15 cellular contexts compared by ENCODE assay signal in genomic region chr9:122180633-122181032, GRCh38. TPM values are rescaled to one million over a fixed set of nuclear protein-coding genes. Genes with fewer than 3 reads are reported as not detected.
A peak's percentile ranks its signal among the peaks of the same experiment; 100 is the strongest.
DNase-seq lines count a peak whose midpoint lies in the region; ATAC-seq and TF ChIP-seq lines count a peak whose summit lies in the region.
"Had no signal": no experiment of that assay in that cellular context is flagged by ENCODE, and none has a peak within 500 bp of the region (broad histone marks: within the 10 kb centered on the region; RNA-seq: fewer than 3 reads in every experiment).

No MANE protein-coding gene starts in this region.

- H3K4me1 Mint-ChIP-seq in stimulated activated memory B cell treated with anti-CD40 and anti-IgM and Interleukin-4, amounts not matched to agents 10 μg/mL and 1 μg/mL and 100 μg/mL, for 72 hours = no peaks in the 10 kb centered on the region
- H3K4me1 Mint-ChIP-seq: activated naive CD4-positive, alpha-beta T cell treated with anti-CD3 and anti-CD28 coated beads, Interleukin-2, amount 50 U/mL, for 24 hours; CD14-positive monocyte; naive thymus-derived CD8-positive, alpha-beta T cell had no signal

- TF ChIP-seq CTCF in A673 (conservative IDR thresholded peaks at IDR 0.05; ENCODE audit: low read depth, low read length) = no peak
- no peak for TF ChIP-seq CTCF in HEK293 (tag by site-specific recombination; IDR thresholded peaks at IDR 0.05)
- TF ChIP-seq CTCF in RWPE2 (IDR thresholded peaks at IDR 0.05; ENCODE audit: poor library complexity, severe bottlenecking) = no peak

- intact Hi-C loops in A673 (cut with micrococcal nuclease; ENCODE audit: unreplicated experiment) = no loop called here

- H3K9me3 Mint-ChIP-seq in stimulated activated memory B cell treated with anti-CD40 and anti-IgM and Interleukin-4, amounts not matched to agents 10 μg/mL and 1 μg/mL and 100 μg/mL, for 72 hours = no peaks in the 10 kb centered on the region
- H3K9me3 Mint-ChIP-seq: activated naive CD4-positive, alpha-beta T cell treated with anti-CD3 and anti-CD28 coated beads, Interleukin-2, amount 50 U/mL, for 24 hours; naive thymus-derived CD8-positive, alpha-beta T cell had no signal

- H3K27me3 ChIP-seq in A673 (replicated peaks; ENCODE audit: insufficient read depth, low read depth, low read length, poor library complexity) (peaks cover 26% of the 10 kb centered on the region), RWPE2 (ENCODE audit: insufficient read depth, poor library complexity, severe bottlenecking) (no peaks in the 10 kb centered on the region)

- no peaks in the 10 kb centered on the region for H3K4me1 ChIP-seq in A673 (ENCODE audit: insufficient read depth, low read length, poor library complexity, severe bottlenecking)
- H3K4me1 ChIP-seq in HEK293 (ENCODE audit: control insufficient read depth, insufficient read depth, low read length) = no peaks in the 10 kb centered on the region
- no peaks in the 10 kb centered on the region for H3K4me1 ChIP-seq in RWPE2 (ENCODE audit: insufficient read depth, poor library complexity, severe bottlenecking)

- CTCF ChIA-PET in A673 (lab: Charles Lee) = interaction anchor here (0.6 kb wide), 1 partner anchor 82 kb away, joined by 3 read pairs; no protein-coding TSS in a partner anchor
- CTCF ChIA-PET in HEK293 (lab: Yijun Ruan, JAX) = interaction anchor here (0.8 to 1.3 kb wide), 2 partner anchors 170 to 634 kb away, joined by 4 to 8 read pairs; no protein-coding TSS in a partner anchor

- no peaks in the 10 kb centered on the region for H3K36me3 Mint-ChIP-seq in stimulated activated memory B cell treated with anti-CD40 and anti-IgM and Interleukin-4, amounts not matched to agents 10 μg/mL and 1 μg/mL and 100 μg/mL, for 72 hours
- H3K36me3 Mint-ChIP-seq: activated naive CD4-positive, alpha-beta T cell treated with anti-CD3 and anti-CD28 coated beads, Interleukin-2, amount 50 U/mL, for 24 hours; CD14-positive monocyte; naive thymus-derived CD8-positive, alpha-beta T cell had no signal

- H3K27ac Mint-ChIP-seq in stimulated activated memory B cell treated with anti-CD40 and anti-IgM and Interleukin-4, amounts not matched to agents 10 μg/mL and 1 μg/mL and 100 μg/mL, for 72 hours = no peak overlapping the region
- H3K27ac Mint-ChIP-seq: activated naive CD4-positive, alpha-beta T cell treated with anti-CD3 and anti-CD28 coated beads, Interleukin-2, amount 50 U/mL, for 24 hours had no signal

- BruUV-seq in A673 (replicated peaks; lab: Mats Ljungman, UMichigan) = no TSS peak

- peak; percentile 10 for DNase-seq in A673 (ENCODE audit: low spot score)
- no peak for DNase-seq in RWPE2 (ENCODE audit: low spot score)
- DNase-seq in fibroblast of gingiva (ENCODE audit: low read depth) = peak; percentile 32
- DNase-seq in DMS114 treated with DMSO at 0.1 percent for 48 hours (lab: John Stamatoyannopoulos, UW; ENCODE audit: unreplicated experiment) = no peak
- DNase-seq in NCI-H82 (lab: John Stamatoyannopoulos, UW) = no peak
- no peak for DNase-seq in activated naive CD4-positive, alpha-beta T cell treated with anti-CD3 and anti-CD28 coated beads, Interleukin-2, amount 50 U/mL, for 16 hours
- DNase-seq: NCI-H1694; stimulated activated CD4-positive, alpha-beta T cell treated with anti-CD3 and anti-CD28 coated beads, Interleukin-4, amount 100 ng/mL, for 24 hours had no signal

- peak; percentile 87 for ATAC-seq in RWPE2 (ENCODE audit: low read depth)
- ATAC-seq in stimulated activated memory B cell treated with anti-CD40 and anti-IgM and Interleukin-4, amounts not matched to agents 10 μg/mL and 1 μg/mL and 100 μg/mL, for 72 hours = no peak
- ATAC-seq: naive thymus-derived CD8-positive, alpha-beta T cell had no signal

- peaks cover 36% of the 10 kb centered on the region for H3K27me3 Mint-ChIP-seq in stimulated activated memory B cell treated with anti-CD40 and anti-IgM and Interleukin-4, amounts not matched to agents 10 μg/mL and 1 μg/mL and 100 μg/mL, for 72 hours

- POLR2A ChIA-PET in A673 (lab: Charles Lee; ENCODE audit: low non-redundant PET) = no interaction called here
- POLR2A ChIA-PET in HEK293 (lab: Yijun Ruan, JAX) = interaction anchor here (0.5 to 2.6 kb wide), 3 partner anchors 16 to 84 kb away, joined by 3 to 10 read pairs (median 4); partner anchors contain the start of genes MORN5, MRRF, NDUFA8 and RBM18

- H3K4me3 ChIP-seq in A673 (ENCODE audit: low read depth, low read length, poor library complexity, severe bottlenecking) = no peak overlapping the region
- no peak overlapping the region for H3K4me3 ChIP-seq in HEK293 (ENCODE audit: low read depth, low read length)
- H3K4me3 ChIP-seq in RWPE2 (ENCODE audit: severe bottlenecking) = no peak overlapping the region

- no peak overlapping the region for H3K4me3 Mint-ChIP-seq in stimulated activated memory B cell treated with anti-CD40 and anti-IgM and Interleukin-4, amounts not matched to agents 10 μg/mL and 1 μg/mL and 100 μg/mL, for 72 hours
- H3K4me3 Mint-ChIP-seq: activated naive CD4-positive, alpha-beta T cell treated with anti-CD3 and anti-CD28 coated beads, Interleukin-2, amount 50 U/mL, for 24 hours; CD14-positive monocyte; naive thymus-derived CD8-positive, alpha-beta T cell had no signal

- H3K27ac ChIP-seq in A673 (ENCODE audit: low read depth, low read length, poor library complexity, severe bottlenecking) (no peak overlapping the region), HEK293 (ENCODE audit: extremely low read depth, low read depth, low read length) (no peak overlapping the region), RWPE2 (ENCODE audit: poor library complexity, severe bottlenecking) (no peak overlapping the region)
- H3K27ac ChIP-seq: VCaP had no signal

- H3K9me3 ChIP-seq in A673 (ENCODE audit: low read depth, low read length, poor library complexity, severe bottlenecking) (no peaks in the 10 kb centered on the region), HEK293 (ENCODE audit: control insufficient read depth, insufficient read depth, low read depth, low read length) (no peaks in the 10 kb centered on the region), RWPE2 (ENCODE audit: severe bottlenecking) (no peaks in the 10 kb centered on the region)

- H3K36me3 ChIP-seq in A673 (ENCODE audit: insufficient read depth, low read length, poor library complexity, severe bottlenecking) = no peaks in the 10 kb centered on the region
- no peaks in the 10 kb centered on the region for H3K36me3 ChIP-seq in HEK293 (ENCODE audit: control insufficient read depth in 2 of 2, insufficient read depth in 1 of 2, low read length in 2 of 2)
- H3K36me3 ChIP-seq in RWPE2 (ENCODE audit: low read depth) = no peaks in the 10 kb centered on the region

TF ChIP-seq in HEK293, 187 proteins besides CTCF, POLR2A, EP300 and RAD21 (continues in another document):
- TF ChIP-seq KLF1 (tag by site-specific recombination; IDR thresholded peaks at IDR 0.05) (no peak), ZNF302 (tag by site-specific recombination; IDR thresholded peaks at IDR 0.05; ENCODE audit: low read depth) (no peak), GLIS1 (tag by site-specific recombination; IDR thresholded peaks at IDR 0.05) (no peak)
- TF ChIP-seq, protein P1, sequence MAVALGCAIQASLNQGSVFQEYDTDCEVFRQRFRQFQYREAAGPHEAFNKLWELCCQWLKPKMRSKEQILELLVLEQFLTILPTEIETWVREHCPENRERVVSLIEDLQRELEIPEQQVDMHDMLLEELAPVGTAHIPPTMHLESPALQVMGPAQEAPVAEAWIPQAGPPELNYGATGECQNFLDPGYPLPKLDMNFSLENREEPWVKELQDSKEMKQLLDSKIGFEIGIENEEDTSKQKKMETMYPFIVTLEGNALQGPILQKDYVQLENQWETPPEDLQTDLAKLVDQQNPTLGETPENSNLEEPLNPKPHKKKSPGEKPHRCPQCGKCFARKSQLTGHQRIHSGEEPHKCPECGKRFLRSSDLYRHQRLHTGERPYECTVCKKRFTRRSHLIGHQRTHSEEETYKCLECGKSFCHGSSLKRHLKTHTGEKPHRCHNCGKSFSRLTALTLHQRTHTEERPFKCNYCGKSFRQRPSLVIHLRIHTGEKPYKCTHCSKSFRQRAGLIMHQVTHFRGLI (tag by site-specific recombination; IDR thresholded peaks at IDR 0.05) = peak; percentile 82

RNA-seq across cellular contexts. Expression of gene MORN5, which starts 20.9 kb away (rescaled TPM):
- not detected in 2 replicates for total RNA-seq in A673 (2021)
- total RNA-seq: glomerular endothelial cell; naive thymus-derived CD8-positive, alpha-beta T cell had no signal

RNA-seq across cellular contexts. Expression of gene NDUFA8, which starts 21.1 kb away (rescaled TPM):
- total RNA-seq in A673 (2021) = 105 and 107 TPM in 2 replicates

RNA-seq across cellular contexts. Expression of gene LHX6, which starts 48.1 kb away (rescaled TPM):
- not detected in 2 replicates for total RNA-seq in A673 (2021)

Comparison
In these comparisons a context has a peak if more than half of its experiments do, and no peak if none do; other contexts are left out.
1. DNase-seq: peak in A673 (single experiment) and fibroblast of gingiva (single experiment); none in RWPE2 (single experiment), DMS114 treated with DMSO at 0.1 percent for 48 hours (single experiment), NCI-H82 (single experiment) and activated naive CD4-positive, alpha-beta T cell treated with anti-CD3 and anti-CD28 coated beads, Interleukin-2, amount 50 U/mL, for 16 hours (single experiment).